ENCODE assay signal across 8 cellular contexts in genomic region chr15:50425678-50426246, GRCh38. TPM values are rescaled to one million over a fixed set of nuclear protein-coding genes. Genes with fewer than 3 reads are reported as not detected.
DNase-seq lines count a peak whose midpoint lies in the region; TF ChIP-seq lines count a peak whose summit lies in the region.
"Not testable (repeated sequence)": the region's sequence is repeated elsewhere in the genome, so short reads cannot be mapped to it uniquely, and the experiment has no call there.

No MANE protein-coding gene starts in this region.

- not testable (repeated sequence) for H3K9me2 ChIP-seq in PC-9 (ENCODE audit: insufficient read depth)

- not testable (repeated sequence) for H3K4me1 ChIP-seq in ACC112 (ENCODE audit: control insufficient read depth, insufficient read depth, low read length, unreplicated experiment); H9 (ENCODE audit: insufficient read depth, low read length); mucosa of rectum (ENCODE audit: control insufficient read depth in 2 of 2, insufficient read depth in 2 of 2, low read length in 2 of 2)
- 0 out of 2 replicates have a peak, but pooled peaks cover 15% of the 10 kb centered on the region for H3K4me1 ChIP-seq in PC-9 (replicated peaks; ENCODE audit: insufficient read depth)

- not testable (repeated sequence) for H4K91ac ChIP-seq in H9 (ENCODE audit: insufficient read length, low read depth, low read length)

- not testable (repeated sequence) for H3K27ac Mint-ChIP-seq in H9; activated T-cell treated with anti-CD3 and anti-CD28 coated beads, Interleukin-2, amount 50 U/mL, for 24 hours

- H2BK15ac ChIP-seq in H9 (ENCODE audit: low read depth, low read length): not testable (repeated sequence)

- peak overlapping the region; percentile 100 for H3K4me3 ChIP-seq in ACC112 (ENCODE audit: low read depth, low read length)
- peak overlapping the region; percentile 85 for H3K4me3 ChIP-seq in PC-9
- H3K4me3 ChIP-seq in cardiac fibroblast (replicated peaks in 1 of 2; ENCODE audit: low read depth in 2 of 2, low read length in 2 of 2): peak overlapping the region; percentile 83 to 95
- peak overlapping the region; percentile 81 to 89 for H3K4me3 ChIP-seq in foreskin fibroblast (ENCODE audit: low read depth in 1 of 2, low read length in 2 of 2)
- peak overlapping the region; percentile 79 to 100 for H3K4me3 ChIP-seq in mucosa of rectum (ENCODE audit: low read length in 2 of 2)
- peak overlapping the region; percentile 98 for H3K4me3 ChIP-seq in skeletal muscle cell (ENCODE audit: low read depth, low read length)

- not testable (repeated sequence) for H2BK120ac ChIP-seq in H9 (ENCODE audit: low read depth, low read length, poor library complexity, severe bottlenecking)

- peak overlapping the region; percentile 50 for H3K4me2 ChIP-seq in H9 (ENCODE audit: insufficient read depth, insufficient read length, low read length)
- peak overlapping the region; percentile 94 for H3K4me2 ChIP-seq in PC-9

- not testable (repeated sequence) for H3K36me3 ChIP-seq in ACC112 (ENCODE audit: insufficient read depth, low read length); PC-9 (ENCODE audit: low read depth); mucosa of rectum (ENCODE audit: control insufficient read depth in 2 of 2, insufficient read depth in 2 of 2, low read length in 2 of 2)

- H3K4me1 Mint-ChIP-seq in H9: peaks cover 8 to 12% of the 10 kb centered on the region in 2 experiments
- H3K4me1 Mint-ChIP-seq in activated T-cell treated with anti-CD3 and anti-CD28 coated beads, Interleukin-2, amount 50 U/mL, for 24 hours (ENCODE audit: low read depth): peaks cover 47% of the 10 kb centered on the region

- not testable (repeated sequence) for H2BK20ac ChIP-seq in H9 (ENCODE audit: low read depth, low read length, poor library complexity, severe bottlenecking)

- H4K8ac ChIP-seq in H9 (replicated peaks; ENCODE audit: insufficient read length, low read depth, low read length): not testable (repeated sequence)

- H3K36me3 Mint-ChIP-seq in H9 (ENCODE audit: insufficient read depth in 1 of 3, low read depth in 3 of 3): not testable (repeated sequence)
- peaks cover 37% of the 10 kb centered on the region for H3K36me3 Mint-ChIP-seq in activated T-cell treated with anti-CD3 and anti-CD28 coated beads, Interleukin-2, amount 50 U/mL, for 24 hours (ENCODE audit: low read depth)

- H2BK5ac ChIP-seq in H9 (ENCODE audit: insufficient read length, low read length): not testable (repeated sequence)

- not testable (repeated sequence) for H3K27ac ChIP-seq in ACC112 (ENCODE audit: low read depth, low read length); H9 (ENCODE audit: insufficient read length, low read depth, low read length); PC-9; mucosa of rectum (ENCODE audit: low read depth in 2 of 2, low read length in 2 of 2)

- H3K9me3 ChIP-seq in H9 (ENCODE audit: control insufficient read depth, low read depth, low read length); PC-9 (ENCODE audit: insufficient read depth, low read depth); mucosa of rectum (ENCODE audit: control insufficient read depth in 2 of 2, low read length in 2 of 2): not testable (repeated sequence)

- H3K27me3 ChIP-seq in ACC112 (ENCODE audit: insufficient read depth, low read length); H9 (ENCODE audit: insufficient read depth, low read length); PC-9 (ENCODE audit: insufficient read depth, low read depth); mucosa of rectum (ENCODE audit: control insufficient read depth in 2 of 2, insufficient read depth in 2 of 2, low read length in 2 of 2): not testable (repeated sequence)

- H4K5ac ChIP-seq in H9 (ENCODE audit: insufficient read length, low read depth, low read length): not testable (repeated sequence)

- not testable (repeated sequence) for H3T11ph ChIP-seq in H9 (ENCODE audit: low read length)

- H3K4me3 Mint-ChIP-seq in H9: peak overlapping the region; percentile 98
- H3K4me3 Mint-ChIP-seq in activated T-cell treated with anti-CD3 and anti-CD28 coated beads, Interleukin-2, amount 50 U/mL, for 24 hours: peak overlapping the region; percentile 93

- CTCF ChIA-PET in PC-9 (lab: Charles Lee): not testable (repeated sequence)

- not testable (repeated sequence) for H3K27me3 Mint-ChIP-seq in H9 (ENCODE audit: low read depth); activated T-cell treated with anti-CD3 and anti-CD28 coated beads, Interleukin-2, amount 50 U/mL, for 24 hours

- H3K18ac ChIP-seq in H9 (ENCODE audit: insufficient read length, low read depth, low read length): not testable (repeated sequence)

- WGBS in H9 (ENCODE audit: extremely low coverage, insufficient read length, low lambda C conversion rate): no CpG with 5 or more reads among the region's 17 CpGs

- not testable (repeated sequence) for H2AFZ ChIP-seq in ACC112 (ENCODE audit: low read length, unreplicated experiment); H9 (ENCODE audit: low read length); PC-9

- POLR2A ChIA-PET in PC-9 (lab: Charles Lee; ENCODE audit: unreplicated experiment): not testable (repeated sequence)

- not testable (repeated sequence) for H3K23ac ChIP-seq in H9 (ENCODE audit: insufficient read length, low read depth, low read length)

- peaks cover 60% of the 10 kb centered on the region for H3K79me2 ChIP-seq in ACC112 (ENCODE audit: control insufficient read depth, insufficient read depth, low read length, unreplicated experiment)
- H3K79me2 ChIP-seq in H9 (ENCODE audit: insufficient read depth, low read length): peaks cover 32% of the 10 kb centered on the region; the same call in 1 of the 2 replicates
- H3K79me2 ChIP-seq in PC-9 (ENCODE audit: low read depth): peaks cover 63% of the 10 kb centered on the region

- not testable (repeated sequence) for H2AK5ac ChIP-seq in H9 (ENCODE audit: insufficient read length, low read length)

- TF ChIP-seq CTCF in H9 (conservative IDR thresholded peaks at IDR 0.05); PC-9 (conservative IDR thresholded peaks at IDR 0.05); cardiac fibroblast (IDR thresholded peaks at IDR 0.05; ENCODE audit: low read depth, low read length); foreskin fibroblast (IDR thresholded peaks at IDR 0.05; ENCODE audit: low read depth, low read length): not testable (repeated sequence)

- not testable (repeated sequence) for H3F3A ChIP-seq in PC-9 (ENCODE audit: insufficient read depth, low read depth)

- not testable (repeated sequence) for H4K20me1 ChIP-seq in H9 (ENCODE audit: control insufficient read depth, insufficient read depth, insufficient read length); PC-9 (ENCODE audit: insufficient read depth)

- H3K79me1 ChIP-seq in H9 (ENCODE audit: insufficient read depth, low read depth, low read length, poor library complexity, severe bottlenecking): not testable (repeated sequence)

- not testable (repeated sequence) for DNase-seq in H9; PC-9; activated T-cell treated with anti-CD3 and anti-CD28 coated beads, Interleukin-2, amount 50 U/mL, for 24 hours; cardiac fibroblast (ENCODE audit: low read depth in 2 of 2); foreskin fibroblast; skeletal muscle cell (ENCODE audit: low read depth)

- not testable (repeated sequence) for H3K23me2 ChIP-seq in H9 (ENCODE audit: insufficient read length, low read depth, low read length, poor library complexity, severe bottlenecking)

- H3K9me3 Mint-ChIP-seq in H9; activated T-cell treated with anti-CD3 and anti-CD28 coated beads, Interleukin-2, amount 50 U/mL, for 24 hours: not testable (repeated sequence)

- not testable (repeated sequence) for BruUV-seq in PC-9 (replicated peaks; lab: Mats Ljungman, UMichigan)

- not testable (repeated sequence) for H3K4ac ChIP-seq in H9 (ENCODE audit: low read depth, low read length)

- not testable (repeated sequence) for H3K56ac ChIP-seq in H9 (ENCODE audit: insufficient read length, low read depth, low read length)

- intact Hi-C loops in PC-9 (cut with micrococcal nuclease; ENCODE audit: unreplicated experiment): not testable (repeated sequence)

- not testable (repeated sequence) for H3K14ac ChIP-seq in H9 (ENCODE audit: insufficient read depth, low read length)

- H3K9ac ChIP-seq in H9 (ENCODE audit: extremely low read depth, insufficient read length, low read length): not testable (repeated sequence)
- peak overlapping the region; percentile 85 to 99 for H3K9ac ChIP-seq in mucosa of rectum (ENCODE audit: low read depth in 1 of 2, low read length in 2 of 2)

- H2BK12ac ChIP-seq in H9 (ENCODE audit: insufficient read length, low read depth, low read length): not testable (repeated sequence)

RNA-seq across cellular contexts. Expression of gene USP8, which starts 1.6 kb away (rescaled TPM):
- total RNA-seq in H9 (2021) (64.4 and 67.1 TPM in 2 replicates), PC-9 (2021) (64.6 and 70.7 TPM in 2 replicates)
